Comparison of ENCODE assay signal across 21 cellular contexts in genomic region chr9:109088221-109088620, GRCh38. TPM values are rescaled to one million over a fixed set of nuclear protein-coding genes. Genes with fewer than 3 reads are reported as not detected.
DNase-seq lines count a peak whose midpoint lies in the region; ATAC-seq, FAIRE-seq and TF ChIP-seq lines count a peak whose summit lies in the region.
"Had no signal": no experiment of that assay in that cellular context is flagged by ENCODE, and none has a peak within 500 bp of the region (broad histone marks: within the 10 kb centered on the region; RNA-seq: fewer than 3 reads in every experiment).

No MANE protein-coding gene starts in this region.

- intact Hi-C loops in activated CD4-positive, alpha-beta T cell treated with anti-CD3 and anti-CD28 coated beads, Interleukin-2, amount 10 ng/mL, durations not matched to agents 24 days and 14 days (cut with micrococcal nuclease) = no loop called here
- intact Hi-C loops in K562 (cut with micrococcal nuclease) = no loop called here
- intact Hi-C loops in posterior cingulate gyrus (cut with DNase I) = no loop called here

- TF ChIP-seq RAD21 in K562 (CRISPR knock-in tag; conservative IDR thresholded peaks at IDR 0.05 in 1 of 2, IDR thresholded peaks at IDR 0.05 in 1 of 2) = no peak

- no peak overlapping the region for H3K4me3 ChIP-seq in GM23338
- H3K4me3 ChIP-seq in K562 = no peak overlapping the region
- H3K4me3 ChIP-seq: HAP-1 had no signal

- H3K9me2 ChIP-seq in GM23338 (ENCODE audit: insufficient read depth) = no peaks in the 10 kb centered on the region

- H3K4me2 ChIP-seq in GM23338 = no peak overlapping the region
- no peak overlapping the region for H3K4me2 ChIP-seq in K562 (ENCODE audit: insufficient read depth, low read length)

- FAIRE-seq in K562 (lab: Jason Lieb, UNC) = peak; percentile 46
- FAIRE-seq: D721Med, G401.6, RCC 7860 had no signal

- peak; percentile 1 for DNase-seq in activated CD4-positive, alpha-beta T cell treated with anti-CD3 and anti-CD28 coated beads, Interleukin-2, amount 10 ng/mL, durations not matched to agents 24 days and 14 days
- DNase-seq in activated CD4-positive, alpha-beta T cell treated with anti-CD3 and anti-CD28 coated beads, Interleukin-2, amount 50 U/mL, for 48 hours = no peak
- DNase-seq in GM23338 (ENCODE audit: low spot score) = no peak
- DNase-seq in K562 (ENCODE audit: extremely low read depth in 1 of 4, low spot score in 3 of 4) = no peak
- DNase-seq in renal cortical epithelial cell (ENCODE audit: low read depth) = peak; percentile 76
- no peak for DNase-seq in SK-N-DZ (ENCODE audit: low spot score)
- DNase-seq in posterior cingulate gyrus = no peak
- no peak for DNase-seq in NCI-H146 treated with DMSO at 0.1 percent for 48 hours (lab: John Stamatoyannopoulos, UW; ENCODE audit: unreplicated experiment)
- DNase-seq: BE2C; CD4-positive, alpha-beta memory T cell; KBM-7; MV-4-11; NCI-H187; NCI-H2107; NCI-H510A; NCI-H774; SHP77 treated with DMSO at 0.1 percent for 48 hours had no signal

- H4K20me1 ChIP-seq in GM23338 (replicated peaks; ENCODE audit: insufficient read depth) (peaks cover 12% of the 10 kb centered on the region), K562 (replicated peaks; ENCODE audit: control insufficient read depth, insufficient read depth, low read length) (no peaks in the 10 kb centered on the region)

- H3K79me2 ChIP-seq in GM23338 (replicated peaks; ENCODE audit: insufficient read depth) (peaks cover 34% of the 10 kb centered on the region; the same call in 1 of the 2 replicates), K562 (ENCODE audit: control insufficient read depth, insufficient read depth, low read length) (peaks cover 26% of the 10 kb centered on the region)

- TF ChIP-seq EP300 in K562 (IDR thresholded peaks at IDR 0.05; ENCODE audit: low read length) = no peak

- H3K9me3 ChIP-seq in K562 (replicated peaks; ENCODE audit: control insufficient read depth, insufficient read depth, low read depth, low read length) = no peaks in the 10 kb centered on the region
- H3K9me3 ChIP-seq: BE2C, HAP-1 had no signal

- no peaks in the 10 kb centered on the region for H3K9me3 Mint-ChIP-seq in activated CD4-positive, alpha-beta T cell treated with anti-CD3 and anti-CD28 coated beads, Interleukin-2, amount 10 ng/mL, durations not matched to agents 24 days and 14 days
- H3K9me3 Mint-ChIP-seq in GM23338 = no peaks in the 10 kb centered on the region
- H3K9me3 Mint-ChIP-seq: CD4-positive, alpha-beta memory T cell had no signal

- in situ Hi-C loops in K562 (cut with MboI) = no loop called here

- H3K4me1 ChIP-seq in GM23338 (ENCODE audit: insufficient read depth) = 0 out of 2 replicates have a peak, but pooled peaks cover 6% of the 10 kb centered on the region
- no peaks in the 10 kb centered on the region for H3K4me1 ChIP-seq in K562 (replicated peaks in 1 of 2; ENCODE audit: control insufficient read depth in 2 of 2, insufficient read depth in 2 of 2, low read length in 2 of 2)
- H3K4me1 ChIP-seq: BE2C, HAP-1 had no signal

- POLR2A ChIA-PET in K562 (lab: Yijun Ruan, JAX) = interaction anchor here (0.8 to 1.8 kb wide), 6 partner anchors 9 to 52 kb away, joined by 3 to 8 read pairs (median 4); no protein-coding TSS in a partner anchor

- TF ChIP-seq CTCF in GM23338 (conservative IDR thresholded peaks at IDR 0.05; ENCODE audit: low read depth in 2 of 2) (no peak), K562 (IDR thresholded peaks at IDR 0.05 in 2 of 3, conservative IDR thresholded peaks at IDR 0.05 in 1 of 3; ENCODE audit: insufficient read depth in 2 of 3, low read depth in 1 of 3, low read length in 3 of 3) (no peak)

- no peak overlapping the region for H3K4me3 Mint-ChIP-seq in activated CD4-positive, alpha-beta T cell treated with anti-CD3 and anti-CD28 coated beads, Interleukin-2, amount 10 ng/mL, durations not matched to agents 24 days and 14 days
- H3K4me3 Mint-ChIP-seq in GM23338 = no peak overlapping the region
- H3K4me3 Mint-ChIP-seq: CD4-positive, alpha-beta memory T cell had no signal

- CTCF ChIA-PET in K562 (lab: Yijun Ruan, JAX; ENCODE audit: low intra/inter-chr PET ratio) = no interaction called here

- H2AFZ ChIP-seq in GM23338 (no peak overlapping the region), K562 (ENCODE audit: low read depth, low read length) (no peak overlapping the region)

- H3K36me3 ChIP-seq in GM23338 (ENCODE audit: insufficient read depth) = peaks cover 15% of the 10 kb centered on the region
- peaks cover 90% of the 10 kb centered on the region for H3K36me3 ChIP-seq in K562 (ENCODE audit: control insufficient read depth, insufficient read depth, low read length)

- H3K27ac Mint-ChIP-seq in activated CD4-positive, alpha-beta T cell treated with anti-CD3 and anti-CD28 coated beads, Interleukin-2, amount 10 ng/mL, durations not matched to agents 24 days and 14 days = no peak overlapping the region
- peak overlapping the region; percentile 69; the same call in 1 of the 2 replicates for H3K27ac Mint-ChIP-seq in GM23338

- H3K36me3 Mint-ChIP-seq in activated CD4-positive, alpha-beta T cell treated with anti-CD3 and anti-CD28 coated beads, Interleukin-2, amount 10 ng/mL, durations not matched to agents 24 days and 14 days (ENCODE audit: low read depth) = peaks cover 59% of the 10 kb centered on the region
- peaks cover 48% of the 10 kb centered on the region for H3K36me3 Mint-ChIP-seq in GM23338 (ENCODE audit: low read depth)

- no peak overlapping the region for H3K27ac ChIP-seq in GM23338 (ENCODE audit: low read depth)
- H3K27ac ChIP-seq in K562 (ENCODE audit: extremely low read depth, low read depth, low read length) = no peak overlapping the region

- H3K4me1 Mint-ChIP-seq in activated CD4-positive, alpha-beta T cell treated with anti-CD3 and anti-CD28 coated beads, Interleukin-2, amount 10 ng/mL, durations not matched to agents 24 days and 14 days = peaks cover 17% of the 10 kb centered on the region
- H3K4me1 Mint-ChIP-seq in GM23338 = peaks cover 3% of the 10 kb centered on the region; the same call in 1 of the 3 replicates

- no peaks in the 10 kb centered on the region for H3K27me3 Mint-ChIP-seq in activated CD4-positive, alpha-beta T cell treated with anti-CD3 and anti-CD28 coated beads, Interleukin-2, amount 10 ng/mL, durations not matched to agents 24 days and 14 days
- peaks cover 2% of the 10 kb centered on the region for H3K27me3 Mint-ChIP-seq in GM23338 (ENCODE audit: insufficient read depth, low read depth, poor library complexity)
- H3K27me3 Mint-ChIP-seq: CD4-positive, alpha-beta memory T cell had no signal

- no peak for TF ChIP-seq POLR2A in K562 (conservative IDR thresholded peaks at IDR 0.05)

- H3K9ac ChIP-seq in K562 (ENCODE audit: insufficient read depth in 1 of 2, low read depth in 2 of 2, low read length in 2 of 2) = no peak overlapping the region

- no peaks in the 10 kb centered on the region for H3K9me1 ChIP-seq in K562 (ENCODE audit: control insufficient read depth, insufficient read depth, low read length)

- no peak for ATAC-seq in GM23338
- no peak for ATAC-seq in K562

- H3K27me3 ChIP-seq in GM23338 (ENCODE audit: insufficient read depth) (no peaks in the 10 kb centered on the region), K562 (ENCODE audit: control insufficient read depth in 2 of 2, insufficient read depth in 2 of 2, low read length in 2 of 2) (no peaks in the 10 kb centered on the region)
- H3K27me3 ChIP-seq: BE2C had no signal

- no peaks in the 10 kb centered on the region for H3F3A ChIP-seq in GM23338 (replicated peaks; ENCODE audit: low read depth)

- 95% methylated on average over 7 of the region's 7 CpGs for WGBS in K562 (ENCODE audit: insufficient coverage, low coverage, missing lambda C conversion rate)

- BruUV-seq in K562 (replicated peaks; lab: Mats Ljungman, UMichigan) = no TSS peak

TF ChIP-seq in K562, 482 proteins besides CTCF, POLR2A, EP300 and RAD21 (continues in another document):
- no peak for TF ChIP-seq CBFB (CRISPR knock-in tag; IDR thresholded peaks at IDR 0.05)
- TF ChIP-seq BCOR (IDR thresholded peaks at IDR 0.05) = no peak
- no peak for TF ChIP-seq NCOA2 (IDR thresholded peaks at IDR 0.05; ENCODE audit: partially characterized antibody in 2 of 2)
- TF ChIP-seq, protein P1, sequence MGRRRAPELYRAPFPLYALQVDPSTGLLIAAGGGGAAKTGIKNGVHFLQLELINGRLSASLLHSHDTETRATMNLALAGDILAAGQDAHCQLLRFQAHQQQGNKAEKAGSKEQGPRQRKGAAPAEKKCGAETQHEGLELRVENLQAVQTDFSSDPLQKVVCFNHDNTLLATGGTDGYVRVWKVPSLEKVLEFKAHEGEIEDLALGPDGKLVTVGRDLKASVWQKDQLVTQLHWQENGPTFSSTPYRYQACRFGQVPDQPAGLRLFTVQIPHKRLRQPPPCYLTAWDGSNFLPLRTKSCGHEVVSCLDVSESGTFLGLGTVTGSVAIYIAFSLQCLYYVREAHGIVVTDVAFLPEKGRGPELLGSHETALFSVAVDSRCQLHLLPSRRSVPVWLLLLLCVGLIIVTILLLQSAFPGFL (CRISPR knock-in tag; IDR thresholded peaks at IDR 0.05) = no peak

RNA-seq across cellular contexts. Expression of gene TMEM245, which starts 31.5 kb away (rescaled TPM):
- total RNA-seq in activated CD4-positive, alpha-beta T cell treated with anti-CD3 and anti-CD28 coated beads, Interleukin-2, amount 10 ng/mL, durations not matched to agents 24 days and 14 days = 26.7 and 27.0 TPM in 2 replicates
- 61.3 and 64.1 TPM in 2 replicates for total RNA-seq in GM23338 (2014; rRNA removed; shearing (Covaris generic))
- polyA plus RNA-seq in GM23338 (2016; fragmentation: Nextera tagmentation; extraction: Ambion mirVana) (14.8 and 17.3 TPM in 2 replicates), K562 (2011; rRNA removed) (34.9 and 43.2 TPM in 2 replicates), K562 (2014; fragmentation: Illumina TruSeq; extraction: Trizol) (26.0 and 33.7 TPM in 2 replicates), K562 (2014; fragmentation: Nextera tagmentation; extraction: Ambion mirVana) (10 to 100 TPM in 1 of 2 experiments, 1 to 10 TPM in 1; 8.5 to 12.1 TPM), K562 (2014; rRNA removed) (15.8 and 16.6 TPM in 2 replicates)
- total RNA-seq in K562 (2011; cell fraction: chromatin; rRNA removed; ENCODE audit: low replicate concordance) = 63.8 and 96.7 TPM in 2 replicates
- total RNA-seq in K562 (2011; cell fraction: nucleolus; rRNA removed) = 45.0 and 54.9 TPM in 2 replicates
- 78.2 and 94.0 TPM in 2 replicates for total RNA-seq in K562 (2011; cell fraction: nucleoplasm; rRNA removed)
- total RNA-seq in K562 (2014; rRNA removed) (13.9 and 15.1 TPM in 2 replicates), K562 (2014; rRNA removed; fragmentation: Illumina TruSeq; extraction: Trizol) (30.5 and 32.8 TPM in 2 replicates), K562 (2015; rRNA removed; fragmentation: Illumina TruSeq; extraction: Trizol) (29.3 and 31.1 TPM in 2 replicates), K562 (2021) (24.3 and 26.9 TPM in 2 replicates), renal cortical epithelial cell (87.3 and 168 TPM in 2 replicates)
- polyA plus RNA-seq in K562 (2011; cell fraction: cytosol; rRNA removed) = 28.7 and 45.6 TPM in 2 replicates
- polyA plus RNA-seq in K562 (2011; cell fraction: nucleus; rRNA removed) = 31.8 and 33.1 TPM in 2 replicates
- 18.4 and 21.3 TPM in 2 replicates for polyA plus RNA-seq in K562 (2012)
- polyA minus RNA-seq in K562 (2011; rRNA and poly(A)+ RNA removed) = 100 and 105 TPM in 2 replicates
- polyA minus RNA-seq in K562 (2011; cell fraction: cytosol; rRNA and poly(A)+ RNA removed) = 25.8 and 36.3 TPM in 2 replicates
- 44.7 and 68.2 TPM in 2 replicates for polyA minus RNA-seq in K562 (2011; cell fraction: nucleus; rRNA and poly(A)+ RNA removed)
- 22.6 and 28.3 TPM in 2 replicates for polyA plus RNA-seq in SK-N-DZ (2014; cell fraction: cytosol; rRNA removed)
- polyA plus RNA-seq in SK-N-DZ (2014; cell fraction: nucleus; rRNA removed) = 12.7 and 15.2 TPM in 2 replicates

Comparison
In these comparisons a context has a peak if more than half of its experiments do, and no peak if none do; other contexts are left out.
1. DNase-seq: peak in activated CD4-positive, alpha-beta T cell treated with anti-CD3 and anti-CD28 coated beads, Interleukin-2, amount 10 ng/mL, durations not matched to agents 24 days and 14 days (single experiment) and renal cortical epithelial cell (single experiment); none in activated CD4-positive, alpha-beta T cell treated with anti-CD3 and anti-CD28 coated beads, Interleukin-2, amount 50 U/mL, for 48 hours (0 of 2), GM23338 (single experiment), K562 (0 of 4), SK-N-DZ (single experiment), posterior cingulate gyrus (0 of 10) and NCI-H146 treated with DMSO at 0.1 percent for 48 hours (single experiment).